Comparison of ENCODE assay signal across 11 cellular contexts in the genomic region with DNA sequence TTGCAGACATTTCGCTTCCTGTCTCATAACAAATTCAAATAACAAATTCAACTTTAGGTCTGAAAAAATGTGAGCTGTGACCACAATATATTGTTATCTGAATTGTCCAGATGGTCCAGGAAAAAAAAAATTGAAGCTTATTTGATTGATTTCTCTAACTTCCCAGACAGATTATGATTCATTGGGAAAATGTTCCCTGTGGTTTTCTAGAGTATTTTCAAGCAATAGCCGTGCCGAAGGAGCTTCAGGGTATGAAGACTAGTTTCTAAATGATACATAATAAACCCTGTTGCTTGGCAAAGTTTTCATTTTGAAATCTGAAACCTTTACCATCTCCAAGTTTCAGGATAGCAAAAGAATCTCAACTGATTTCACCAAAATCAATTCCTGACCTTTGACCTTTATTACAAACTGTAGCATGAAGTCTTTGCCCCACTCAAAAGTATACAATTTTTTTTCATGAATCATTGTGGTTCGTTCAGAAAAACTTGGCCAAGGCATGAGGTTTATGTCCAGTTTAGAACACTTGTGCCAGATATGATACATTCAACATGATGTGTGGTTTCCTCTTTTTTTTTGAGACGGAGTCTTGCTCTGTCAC.
DNase-seq lines count a peak whose midpoint lies in the region; ATAC-seq and TF ChIP-seq lines count a peak whose summit lies in the region.
"Had no signal": no experiment of that assay in that cellular context is flagged by ENCODE, and none has a peak within 500 bp of the region (broad histone marks: within the 10 kb centered on the region; RNA-seq: fewer than 3 reads in every experiment).

No MANE protein-coding gene starts in this region.

- H3K27me3 ChIP-seq in SJSA1 (replicated peaks) (no peaks in the 10 kb centered on the region), skeletal muscle tissue (ENCODE audit: control insufficient read depth in 3 of 3, insufficient read depth in 3 of 3, low read length in 3 of 3) (no peaks in the 10 kb centered on the region)

- H3K36me3 ChIP-seq in SJSA1 (no peaks in the 10 kb centered on the region), skeletal muscle tissue (ENCODE audit: control insufficient read depth in 3 of 3, insufficient read depth in 3 of 3, low read length in 3 of 3) (no peaks in the 10 kb centered on the region)

- peak overlapping the region in 1 of 3 donors; percentile 0 for H3K9ac ChIP-seq in skeletal muscle tissue (ENCODE audit: low read depth in 1 of 3, low read length in 3 of 3)

- peaks cover 38% of the 10 kb centered on the region for H3K4me1 ChIP-seq in SJSA1 (replicated peaks)
- H3K4me1 ChIP-seq in skeletal muscle tissue (ENCODE audit: control insufficient read depth in 3 of 3, insufficient read depth in 3 of 3, low read length in 3 of 3) = peaks cover 21 to 31% (median 25%) of the 10 kb centered on the region in 3 donors

- peak; percentile 93 for DNase-seq in GM04504 (ENCODE audit: low read depth)
- DNase-seq in SJSA1 (ENCODE audit: low read depth in 1 of 2, low spot score in 2 of 2) = peak in 1 of 2 experiments; percentile 90
- peak; percentile 98 for DNase-seq in fibroblast of mammary gland (ENCODE audit: low read depth)
- no peak for DNase-seq in NCI-H1694 treated with DMSO at 0.1 percent for 48 hours (lab: John Stamatoyannopoulos, UW)
- no peak for DNase-seq in DMS114 treated with DMSO at 0.1 percent for 48 hours (lab: John Stamatoyannopoulos, UW; ENCODE audit: unreplicated experiment)
- DNase-seq: effector CD4-positive, alpha-beta T cell; NCI-H2029; nucleus accumbens had no signal

- no peak for ATAC-seq in HG03432 (IDR thresholded peaks at IDR 0.05; ENCODE audit: unreplicated experiment)
- ATAC-seq in HG02798 (IDR thresholded peaks at IDR 0.05; ENCODE audit: poor library complexity, unreplicated experiment) = no peak

- no peak for TF ChIP-seq CTCF in fibroblast of mammary gland (conservative IDR thresholded peaks at IDR 0.05; ENCODE audit: control insufficient read depth, insufficient read depth, low read depth, low read length)

- H3K4me3 ChIP-seq in SJSA1 (no peak overlapping the region), fibroblast of mammary gland (ENCODE audit: control insufficient read depth, low read depth, low read length) (no peak overlapping the region), skeletal muscle tissue (ENCODE audit: low read length in 3 of 3) (no peak overlapping the region)

- H3K9me3 ChIP-seq in SJSA1 (replicated peaks) (no peaks in the 10 kb centered on the region), skeletal muscle tissue (ENCODE audit: control insufficient read depth in 3 of 3, low read length in 3 of 3) (no peaks in the 10 kb centered on the region)

- peak overlapping the region; percentile 81 for H3K27ac ChIP-seq in SJSA1
- peak overlapping the region; percentile 82 for H3K27ac ChIP-seq in skeletal muscle tissue (ENCODE audit: low read depth, low read length)

Comparison
In these comparisons a context has a peak if more than half of its experiments do, and no peak if none do; other contexts are left out.
1. DNase-seq: peak in GM04504 (single experiment) and fibroblast of mammary gland (single experiment); none in NCI-H1694 treated with DMSO at 0.1 percent for 48 hours (single experiment) and DMS114 treated with DMSO at 0.1 percent for 48 hours (single experiment).